Comparison of ENCODE assay signal across 1 cellular context in genomic region chr1:1230656-1231399, GRCh38.
TF ChIP-seq lines count a peak whose summit lies in the region.

No MANE protein-coding gene starts in this region.

TF ChIP-seq in H1, 55 proteins besides CTCF, POLR2A, EP300 and RAD21:
- TF ChIP-seq CHD7 (IDR thresholded peaks at IDR 0.05; ENCODE audit: insufficient replicate concordance, low read length), result no peak
- TF ChIP-seq GABPA (IDR thresholded peaks at IDR 0.05; ENCODE audit: borderline replicate concordance, insufficient read depth, low read length), result no peak
- no peak for TF ChIP-seq NANOG (IDR thresholded peaks at IDR 0.05; ENCODE audit: insufficient read depth, low read depth, low read length, poor library complexity, severe bottlenecking)
- no peak for TF ChIP-seq KDM4A (IDR thresholded peaks at IDR 0.05; ENCODE audit: low read depth, low read length, severe bottlenecking)
- no peak for TF ChIP-seq ASH2L (IDR thresholded peaks at IDR 0.05; ENCODE audit: low read length)
- no peak for TF ChIP-seq RXRA (IDR thresholded peaks at IDR 0.05; ENCODE audit: insufficient read depth, low read depth, low read length)
- TF ChIP-seq FOSL1 (IDR thresholded peaks at IDR 0.05; ENCODE audit: insufficient read depth, low read depth, low read length), result no peak
- TF ChIP-seq POLR2AphosphoS5 (IDR thresholded peaks at IDR 0.05; ENCODE audit: low read depth, low read length), result no peak; the same call in 1 of the 2 replicates
- no peak for TF ChIP-seq TAF7 (optimal IDR thresholded peaks at IDR 0.05; ENCODE audit: borderline replicate concordance, low read depth, low read length)
